Comparison of ENCODE assay signal across 15 cellular contexts in the genomic region with DNA sequence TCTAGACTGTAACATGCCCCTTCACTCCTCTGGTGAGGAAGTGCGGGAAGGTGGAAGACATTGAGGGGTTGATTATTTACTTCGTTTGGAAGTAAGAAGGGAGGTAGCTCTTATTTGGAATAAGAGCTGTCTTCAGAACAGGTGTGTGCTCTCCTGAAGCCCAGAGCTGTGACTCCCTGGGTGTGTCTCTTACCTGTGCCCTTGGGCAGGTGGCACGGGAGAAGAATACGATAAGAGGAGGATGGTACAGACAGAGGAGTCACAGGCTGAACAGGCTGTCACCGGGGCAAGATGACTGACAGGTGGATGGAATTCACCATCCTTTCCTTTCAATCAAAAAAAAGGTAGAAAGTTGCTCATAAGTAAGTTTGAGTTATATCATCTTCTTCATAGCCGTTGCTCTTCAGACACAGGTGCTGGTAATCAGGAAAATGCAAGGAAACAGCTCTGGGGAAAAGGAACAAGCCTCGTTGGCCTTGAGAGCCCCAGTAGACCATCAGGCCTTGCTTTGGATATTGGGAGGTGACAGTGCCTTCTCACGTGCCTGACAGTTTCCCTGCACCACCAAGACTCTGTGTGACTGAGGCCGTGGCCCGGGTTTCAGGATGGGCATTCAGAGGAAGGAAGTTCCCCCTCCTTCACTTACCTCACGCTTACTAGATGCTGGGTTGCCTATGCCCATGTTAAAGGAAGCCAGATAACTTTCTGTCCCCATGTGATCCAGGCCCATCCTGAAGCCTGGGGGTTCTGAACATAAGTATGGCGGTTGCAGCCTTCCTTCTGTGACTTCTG.
DNase-seq lines count a peak whose midpoint lies in the region; ATAC-seq, FAIRE-seq and TF ChIP-seq lines count a peak whose summit lies in the region.
"Had no signal": no experiment of that assay in that cellular context is flagged by ENCODE, and none has a peak within 500 bp of the region (broad histone marks: within the 10 kb centered on the region; RNA-seq: fewer than 3 reads in every experiment).

No MANE protein-coding gene starts in this region.

- H3K9ac ChIP-seq in endothelial cell of umbilical vein (replicated peaks; ENCODE audit: extremely low read depth, insufficient read depth, low read length) = no peak overlapping the region
- H3K9ac ChIP-seq: parathyroid adenoma had no signal

- no peaks in the 10 kb centered on the region for H3K27me3 ChIP-seq in endothelial cell of umbilical vein (ENCODE audit: control insufficient read depth in 2 of 2, insufficient read depth in 2 of 2, low read length in 2 of 2)
- H3K27me3 ChIP-seq in osteoblast (ENCODE audit: insufficient read depth, low read length) = no peaks in the 10 kb centered on the region
- H3K27me3 ChIP-seq: foreskin keratinocyte had no signal

- BruUV-seq in endothelial cell of umbilical vein (replicated peaks; lab: Mats Ljungman, UMichigan) = no TSS peak

- FAIRE-seq in endothelial cell of umbilical vein (lab: Jason Lieb, UNC) = no peak
- FAIRE-seq: A549 had no signal

- H3K9me3 ChIP-seq in endothelial cell of umbilical vein (replicated peaks; ENCODE audit: control insufficient read depth, insufficient read depth, low read length) = no peaks in the 10 kb centered on the region
- no peaks in the 10 kb centered on the region for H3K9me3 ChIP-seq in osteoblast (ENCODE audit: low read depth, low read length)
- H3K9me3 ChIP-seq: A549 had no signal

- H3K4me2 ChIP-seq in endothelial cell of umbilical vein (ENCODE audit: insufficient read depth, low read length) (no peak overlapping the region), osteoblast (ENCODE audit: insufficient read depth, low read length) (no peak overlapping the region)
- H3K4me2 ChIP-seq: A549 had no signal

- intact Hi-C loops in endothelial cell of umbilical vein (cut with micrococcal nuclease) = loop anchor here (5.0 kb wide), 2 partner anchors 38 to 188 kb away; no protein-coding TSS in a partner anchor

- H3K4me1 ChIP-seq in endothelial cell of umbilical vein (ENCODE audit: control insufficient read depth, extremely low read depth, insufficient read depth, low read length) = peaks cover 34% of the 10 kb centered on the region
- peaks cover 37% of the 10 kb centered on the region for H3K4me1 ChIP-seq in osteoblast (ENCODE audit: insufficient read depth, low read length)
- H3K4me1 ChIP-seq: A549, foreskin keratinocyte had no signal

- no peak overlapping the region for H2AFZ ChIP-seq in endothelial cell of umbilical vein (ENCODE audit: low read depth, low read length)
- no peak overlapping the region for H2AFZ ChIP-seq in osteoblast (ENCODE audit: low read length)
- H2AFZ ChIP-seq: parathyroid adenoma had no signal

- POLR2A ChIA-PET in endothelial cell of umbilical vein (lab: Charles Lee) = interaction anchor here (0.6 kb wide), 1 partner anchor 26 kb away, joined by 3 read pairs; no protein-coding TSS in a partner anchor

- peak overlapping the region; percentile 4 for H3K27ac ChIP-seq in endothelial cell of umbilical vein (ENCODE audit: insufficient read depth, low read depth, low read length)
- H3K27ac ChIP-seq in osteoblast (ENCODE audit: low read depth, low read length) = no peak overlapping the region
- H3K27ac ChIP-seq: A549, foreskin keratinocyte, parathyroid adenoma had no signal

- no peaks in the 10 kb centered on the region for H3K9me3 Mint-ChIP-seq in activated T-cell treated with anti-CD3 and anti-CD28 coated beads, Interleukin-2, amount 50 U/mL, for 24 hours
- H3K9me3 Mint-ChIP-seq in T-helper 1 cell treated with Interleukin-12 subunit alpha and Interleukin-12 subunit beta and Interleukin-4 antibody, amounts not matched to agents 30 μg/mL and 1 μg/mL, for 36 hours = no peaks in the 10 kb centered on the region
- H3K9me3 Mint-ChIP-seq in stimulated activated naive B cell treated with anti-CD40 and anti-IgM and Interleukin-4, amounts not matched to agents 10 μg/mL and 1 μg/mL and 100 μg/mL, for 72 hours = peaks cover 0 to 1% of the 10 kb centered on the region in 2 donors
- H3K9me3 Mint-ChIP-seq: brain had no signal

- TF ChIP-seq POLR2A in endothelial cell of umbilical vein (IDR thresholded peaks at IDR 0.05; ENCODE audit: low read depth, low read length) = no peak

- peaks cover 0 to 5% of the 10 kb centered on the region in 2 experiments for H3K36me3 ChIP-seq in endothelial cell of umbilical vein (ENCODE audit: control insufficient read depth in 2 of 2, extremely low read depth in 1 of 2, insufficient read depth in 2 of 2, low read length in 2 of 2)
- no peaks in the 10 kb centered on the region for H3K36me3 ChIP-seq in osteoblast (ENCODE audit: insufficient read depth, low read length)

- H3K4me1 Mint-ChIP-seq in activated T-cell treated with anti-CD3 and anti-CD28 coated beads, Interleukin-2, amount 50 U/mL, for 24 hours (ENCODE audit: low read depth) = peaks cover 97% of the 10 kb centered on the region
- H3K4me1 Mint-ChIP-seq in T-helper 1 cell treated with Interleukin-12 subunit alpha and Interleukin-12 subunit beta and Interleukin-4 antibody, amounts not matched to agents 30 μg/mL and 1 μg/mL, for 36 hours (ENCODE audit: low read depth) = peaks cover 74% of the 10 kb centered on the region
- peaks cover 55 to 94% of the 10 kb centered on the region in 2 donors for H3K4me1 Mint-ChIP-seq in stimulated activated naive B cell treated with anti-CD40 and anti-IgM and Interleukin-4, amounts not matched to agents 10 μg/mL and 1 μg/mL and 100 μg/mL, for 72 hours

- H3K36me3 Mint-ChIP-seq in activated T-cell treated with anti-CD3 and anti-CD28 coated beads, Interleukin-2, amount 50 U/mL, for 24 hours (ENCODE audit: low read depth) = peaks cover 70% of the 10 kb centered on the region
- H3K36me3 Mint-ChIP-seq in T-helper 1 cell treated with Interleukin-12 subunit alpha and Interleukin-12 subunit beta and Interleukin-4 antibody, amounts not matched to agents 30 μg/mL and 1 μg/mL, for 36 hours (ENCODE audit: low read depth) = peaks cover 54% of the 10 kb centered on the region
- peaks cover 35 to 37% of the 10 kb centered on the region in 2 donors for H3K36me3 Mint-ChIP-seq in stimulated activated naive B cell treated with anti-CD40 and anti-IgM and Interleukin-4, amounts not matched to agents 10 μg/mL and 1 μg/mL and 100 μg/mL, for 72 hours

- TF ChIP-seq CTCF in endothelial cell of umbilical vein (IDR thresholded peaks at IDR 0.05; ENCODE audit: extremely low read depth in 1 of 2, insufficient read depth in 1 of 2, low read depth in 1 of 2, low read length in 2 of 2) (no peak), osteoblast (IDR thresholded peaks at IDR 0.05; ENCODE audit: extremely low read depth, low read depth, low read length) (no peak)

- dilution Hi-C loops in endothelial cell of umbilical vein (cut with MboI; ENCODE audit: extremely low pct_ligation_motif_present, low sequenced_read_pairs) = no loop called here

- H3K27me3 Mint-ChIP-seq in activated T-cell treated with anti-CD3 and anti-CD28 coated beads, Interleukin-2, amount 50 U/mL, for 24 hours = no peaks in the 10 kb centered on the region
- H3K27me3 Mint-ChIP-seq in T-helper 1 cell treated with Interleukin-12 subunit alpha and Interleukin-12 subunit beta and Interleukin-4 antibody, amounts not matched to agents 30 μg/mL and 1 μg/mL, for 36 hours (ENCODE audit: low read depth) = no peaks in the 10 kb centered on the region
- H3K27me3 Mint-ChIP-seq in stimulated activated naive B cell treated with anti-CD40 and anti-IgM and Interleukin-4, amounts not matched to agents 10 μg/mL and 1 μg/mL and 100 μg/mL, for 72 hours = no peaks in the 10 kb centered on the region

- no peaks in the 10 kb centered on the region for H4K20me1 ChIP-seq in endothelial cell of umbilical vein (replicated peaks; ENCODE audit: control insufficient read depth, extremely low read depth, insufficient read depth, low read length)
- H4K20me1 ChIP-seq in osteoblast (ENCODE audit: insufficient read depth, low read length) = no peaks in the 10 kb centered on the region

- no peak overlapping the region for H3K4me3 Mint-ChIP-seq in activated T-cell treated with anti-CD3 and anti-CD28 coated beads, Interleukin-2, amount 50 U/mL, for 24 hours
- no peak overlapping the region for H3K4me3 Mint-ChIP-seq in T-helper 1 cell treated with Interleukin-12 subunit alpha and Interleukin-12 subunit beta and Interleukin-4 antibody, amounts not matched to agents 30 μg/mL and 1 μg/mL, for 36 hours
- peak overlapping the region in 1 of 2 donors; percentile 33 for H3K4me3 Mint-ChIP-seq in stimulated activated naive B cell treated with anti-CD40 and anti-IgM and Interleukin-4, amounts not matched to agents 10 μg/mL and 1 μg/mL and 100 μg/mL, for 72 hours
- H3K4me3 Mint-ChIP-seq: brain had no signal

- peaks cover 37% of the 10 kb centered on the region for H3K79me2 ChIP-seq in endothelial cell of umbilical vein (ENCODE audit: control insufficient read depth, insufficient read depth, low read length)
- peaks cover 38% of the 10 kb centered on the region for H3K79me2 ChIP-seq in osteoblast (ENCODE audit: insufficient read depth, low read length)

- no peaks in the 10 kb centered on the region for H3K9me1 ChIP-seq in endothelial cell of umbilical vein (replicated peaks; ENCODE audit: control insufficient read depth, extremely low read depth, insufficient read depth, low read length)

- ATAC-seq in stimulated activated naive B cell treated with anti-CD40 and anti-IgM and Interleukin-4, amounts not matched to agents 10 μg/mL and 1 μg/mL and 100 μg/mL, for 72 hours (replicated peaks) = no peak
- ATAC-seq: A549, foreskin keratinocyte, PC-3 had no signal

- peak overlapping the region; percentile 48 for H3K27ac Mint-ChIP-seq in activated T-cell treated with anti-CD3 and anti-CD28 coated beads, Interleukin-2, amount 50 U/mL, for 24 hours
- peak overlapping the region; percentile 11 for H3K27ac Mint-ChIP-seq in T-helper 1 cell treated with Interleukin-12 subunit alpha and Interleukin-12 subunit beta and Interleukin-4 antibody, amounts not matched to agents 30 μg/mL and 1 μg/mL, for 36 hours
- H3K27ac Mint-ChIP-seq in stimulated activated naive B cell treated with anti-CD40 and anti-IgM and Interleukin-4, amounts not matched to agents 10 μg/mL and 1 μg/mL and 100 μg/mL, for 72 hours = peak overlapping the region; percentile 79

- no peak for DNase-seq in activated T-cell treated with anti-CD3 and anti-CD28 coated beads, Interleukin-2, amount 50 U/mL, for 24 hours
- DNase-seq in activated T-cell treated with anti-CD3 and anti-CD28 coated beads, Interleukin-2, amount 50 U/mL, for 48 hours = no peak
- DNase-seq in endothelial cell of umbilical vein (ENCODE audit: low read depth, low spot score) (no peak), osteoblast (ENCODE audit: insufficient read length, low spot score, missing footprints) (no peak), C1 segment of cervical spinal cord (lab: John Stamatoyannopoulos, UW) (no peak), anterior cingulate cortex (lab: John Stamatoyannopoulos, UW) (no peak)
- DNase-seq in stimulated activated naive B cell treated with anti-CD40 and anti-IgM and Interleukin-4, amounts not matched to agents 10 μg/mL and 1 μg/mL and 100 μg/mL, for 72 hours = no peak
- DNase-seq: effector CD4-positive, alpha-beta T cell; foreskin keratinocyte; PC-3; stimulated activated CD4-positive, alpha-beta T cell treated with anti-CD3 and anti-CD28 coated beads, Interleukin-15, amount 100 ng/mL, for 24 hours had no signal

- CTCF ChIA-PET in endothelial cell of umbilical vein (lab: Charles Lee) = interaction anchor here (1.1 to 2.0 kb wide), 2 partner anchors 18 to 41 kb away, joined by 3 to 4 read pairs; no protein-coding TSS in a partner anchor

- no peak overlapping the region for H3K4me3 ChIP-seq in endothelial cell of umbilical vein (replicated peaks in 1 of 3; ENCODE audit: insufficient read depth in 1 of 3, low read depth in 1 of 3, low read length in 3 of 3)
- H3K4me3 ChIP-seq in osteoblast (ENCODE audit: insufficient read depth, low read length) = no peak overlapping the region
- H3K4me3 ChIP-seq: A549 had no signal

Comparison
In these comparisons a context has a peak if more than half of its experiments do, and no peak if none do; other contexts are left out.
1. H3K27ac Mint-ChIP-seq: peak in every context shown above with its lines; median percentile 79 in stimulated activated naive B cell treated with anti-CD40 and anti-IgM and Interleukin-4, amounts not matched to agents 10 μg/mL and 1 μg/mL and 100 μg/mL, for 72 hours; 48 in activated T-cell treated with anti-CD3 and anti-CD28 coated beads, Interleukin-2, amount 50 U/mL, for 24 hours; 11 in T-helper 1 cell treated with Interleukin-12 subunit alpha and Interleukin-12 subunit beta and Interleukin-4 antibody, amounts not matched to agents 30 μg/mL and 1 μg/mL, for 36 hours.